17 cellular contexts compared by ENCODE assay signal in the genomic region with DNA sequence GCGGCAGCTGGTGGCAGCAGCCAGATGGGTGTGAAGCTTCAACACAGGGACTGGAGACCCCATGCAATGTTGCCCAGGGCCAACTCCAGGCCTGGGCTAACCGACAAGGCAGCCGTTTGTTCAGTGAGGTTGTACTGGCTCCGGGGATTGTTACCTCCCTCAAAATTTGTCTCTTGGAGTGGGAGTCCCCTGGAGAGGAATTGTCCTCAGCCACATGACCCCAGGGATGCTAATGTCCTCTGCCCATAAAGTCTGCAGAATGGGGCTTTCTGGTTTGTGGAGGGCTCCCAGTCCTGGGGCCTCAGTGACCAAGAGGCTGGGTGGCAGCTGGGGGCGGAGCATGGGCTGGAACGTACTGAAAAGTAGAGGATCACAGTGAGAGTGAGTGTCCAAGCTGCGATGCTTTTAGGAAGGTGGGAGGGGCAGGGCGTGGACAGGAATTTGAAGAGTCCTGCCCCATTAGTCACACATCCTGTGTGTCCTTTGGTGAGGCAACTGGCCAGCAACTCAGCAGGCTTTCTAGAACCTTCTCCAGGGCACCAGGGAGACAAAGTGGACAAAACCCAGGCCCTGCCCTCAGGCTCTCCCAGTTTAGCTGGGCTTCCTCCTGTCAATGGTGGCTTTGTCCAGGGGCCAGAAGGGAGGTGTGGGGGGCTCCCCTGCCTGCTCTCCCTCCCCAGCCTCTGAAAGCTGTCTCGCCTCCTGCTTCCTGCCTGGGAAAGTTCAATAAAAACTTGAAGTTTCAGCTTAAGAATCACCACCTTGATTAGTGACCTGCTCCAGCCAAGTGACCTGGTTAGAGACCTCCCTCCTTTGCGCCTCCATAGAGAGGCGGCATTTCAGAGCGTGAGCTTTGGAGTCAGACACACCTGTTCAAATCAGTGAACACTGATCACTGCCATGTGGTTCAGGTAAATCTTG.
A peak's percentile ranks its signal among the peaks of the same experiment; 100 is the strongest.
DNase-seq lines count a peak whose midpoint lies in the region; ATAC-seq and TF ChIP-seq lines count a peak whose summit lies in the region.
"Had no signal": no experiment of that assay in that cellular context is flagged by ENCODE, and none has a peak within 500 bp of the region (broad histone marks: within the 10 kb centered on the region; RNA-seq: fewer than 3 reads in every experiment).

No MANE protein-coding gene starts in this region.

- no peaks in the 10 kb centered on the region for H3F3A ChIP-seq in smooth muscle cell (ENCODE audit: low read depth)

- no peaks in the 10 kb centered on the region for H3K4me1 ChIP-seq in smooth muscle cell (ENCODE audit: low read depth)

- H3K27ac ChIP-seq in smooth muscle cell (ENCODE audit: low read depth), result no peak overlapping the region
- H3K27ac ChIP-seq: PC-9 had no signal

- intact Hi-C loops in posterior vena cava (cut with DNase I), result no loop called here

- no peaks in the 10 kb centered on the region for H3K36me3 ChIP-seq in smooth muscle cell (ENCODE audit: low read depth)

- peak overlapping the region in 1 of 2 donors; percentile 55 for H3K27ac Mint-ChIP-seq in activated naive CD4-positive, alpha-beta T cell treated with anti-CD3 and anti-CD28 coated beads, Interleukin-2, amount 50 U/mL, for 72 hours
- H3K27ac Mint-ChIP-seq in naive thymus-derived CD8-positive, alpha-beta T cell, result no peak overlapping the region
- H3K27ac Mint-ChIP-seq: activated CD4-positive, alpha-beta T cell treated with anti-CD3 and anti-CD28 coated beads for 36 hours; natural killer cell had no signal

- DNase-seq in ELR (ENCODE audit: low read depth) (peak; percentile 62), RPMI7951 (ENCODE audit: low read depth) (peak; percentile 81), posterior vena cava (ENCODE audit: low spot score) (peak; percentile 83), globus pallidus (ENCODE audit: low spot score) (no peak), smooth muscle cell (lab: John Stamatoyannopoulos, UW; ENCODE audit: unreplicated experiment) (no peak)
- DNase-seq in activated naive CD4-positive, alpha-beta T cell treated with anti-CD3 and anti-CD28 coated beads, Interleukin-2, amount 50 U/mL, for 72 hours (ENCODE audit: low spot score in 2 of 2), result no peak
- no peak for DNase-seq in naive thymus-derived CD8-positive, alpha-beta T cell
- DNase-seq: activated CD4-positive, alpha-beta T cell treated with anti-CD3 and anti-CD28 coated beads for 36 hours; activated T-cell treated with anti-CD3 and anti-CD28 coated beads, Interleukin-2, amount 50 U/mL, for 1 hour; natural killer cell; NCI-H1417; NCI-H446; PC-9; stimulated activated naive CD4-positive, alpha-beta T cell had no signal

- H3K9ac ChIP-seq in smooth muscle cell (ENCODE audit: low read depth), result no peak overlapping the region

- H3K27me3 ChIP-seq in smooth muscle cell (ENCODE audit: low read depth), result no peaks in the 10 kb centered on the region

- no peaks in the 10 kb centered on the region for H3K79me2 ChIP-seq in smooth muscle cell (ENCODE audit: low read depth)

- peak; percentile 93 for ATAC-seq in esophagus mucosa
- no peak for ATAC-seq in activated naive CD4-positive, alpha-beta T cell treated with anti-CD3 and anti-CD28 coated beads, Interleukin-2, amount 50 U/mL, for 72 hours
- ATAC-seq in naive thymus-derived CD8-positive, alpha-beta T cell, result no peak
- ATAC-seq: activated CD4-positive, alpha-beta T cell treated with anti-CD3 and anti-CD28 coated beads for 36 hours; HepG2; natural killer cell; sciatic nerve had no signal

- H3K4me1 Mint-ChIP-seq in naive thymus-derived CD8-positive, alpha-beta T cell, result no peaks in the 10 kb centered on the region
- H3K4me1 Mint-ChIP-seq: activated CD4-positive, alpha-beta T cell treated with anti-CD3 and anti-CD28 coated beads for 36 hours; natural killer cell had no signal

- no peaks in the 10 kb centered on the region for H4K20me1 ChIP-seq in smooth muscle cell (ENCODE audit: low read depth)

- no peak overlapping the region for H3K4me3 ChIP-seq in smooth muscle cell
- H3K4me3 ChIP-seq: PC-9 had no signal

- peaks cover 1% of the 10 kb centered on the region for H3K9me3 ChIP-seq in smooth muscle cell (replicated peaks; ENCODE audit: low read depth)

- no peak overlapping the region for H3K4me2 ChIP-seq in smooth muscle cell
- H3K4me2 ChIP-seq: PC-9 had no signal

- H3K4me3 Mint-ChIP-seq in naive thymus-derived CD8-positive, alpha-beta T cell, result no peak overlapping the region
- H3K4me3 Mint-ChIP-seq: activated CD4-positive, alpha-beta T cell treated with anti-CD3 and anti-CD28 coated beads for 36 hours; natural killer cell had no signal

- POLR2A ChIA-PET in naive thymus-derived CD8-positive, alpha-beta T cell (lab: Charles Lee), result interaction anchor here (0.7 kb wide), 1 partner anchor 465 kb away, joined by 3 read pairs; no protein-coding TSS in a partner anchor

- peaks cover 19 to 24% of the 10 kb centered on the region in 2 donors for H3K9me3 Mint-ChIP-seq in activated naive CD4-positive, alpha-beta T cell treated with anti-CD3 and anti-CD28 coated beads, Interleukin-2, amount 50 U/mL, for 72 hours
- peaks cover 8 to 34% (median 20%) of the 10 kb centered on the region in 9 donors for H3K9me3 Mint-ChIP-seq in naive thymus-derived CD8-positive, alpha-beta T cell

- no peak for TF ChIP-seq CTCF in smooth muscle cell (IDR thresholded peaks at IDR 0.05; ENCODE audit: borderline replicate concordance, insufficient read depth, poor library complexity, severe bottlenecking)

- H3K36me3 Mint-ChIP-seq in activated naive CD4-positive, alpha-beta T cell treated with anti-CD3 and anti-CD28 coated beads, Interleukin-2, amount 50 U/mL, for 72 hours, result peaks cover 6 to 17% of the 10 kb centered on the region in 2 donors
- peaks cover 0 to 4% (median 0%) of the 10 kb centered on the region in 3 donors for H3K36me3 Mint-ChIP-seq in naive thymus-derived CD8-positive, alpha-beta T cell

- WGBS in smooth muscle cell (ENCODE audit: low lambda C conversion rate), result 76% methylated on average over 12 of the region's 12 CpGs

- H3K27me3 Mint-ChIP-seq in naive thymus-derived CD8-positive, alpha-beta T cell, result peaks cover 0 to 24% (median 12%) of the 10 kb centered on the region in 5 donors

- no peak overlapping the region for H2AFZ ChIP-seq in smooth muscle cell (ENCODE audit: low read depth)
- H2AFZ ChIP-seq: PC-9 had no signal

Comparison
In these comparisons a context has a peak if more than half of its experiments do, and no peak if none do; other contexts are left out.
1. DNase-seq: peak in ELR (single experiment), RPMI7951 (single experiment) and posterior vena cava (single experiment); none in globus pallidus (single experiment), smooth muscle cell (single experiment), activated naive CD4-positive, alpha-beta T cell treated with anti-CD3 and anti-CD28 coated beads, Interleukin-2, amount 50 U/mL, for 72 hours (0 of 2) and naive thymus-derived CD8-positive, alpha-beta T cell (0 of 10).